In the genomic region with DNA sequence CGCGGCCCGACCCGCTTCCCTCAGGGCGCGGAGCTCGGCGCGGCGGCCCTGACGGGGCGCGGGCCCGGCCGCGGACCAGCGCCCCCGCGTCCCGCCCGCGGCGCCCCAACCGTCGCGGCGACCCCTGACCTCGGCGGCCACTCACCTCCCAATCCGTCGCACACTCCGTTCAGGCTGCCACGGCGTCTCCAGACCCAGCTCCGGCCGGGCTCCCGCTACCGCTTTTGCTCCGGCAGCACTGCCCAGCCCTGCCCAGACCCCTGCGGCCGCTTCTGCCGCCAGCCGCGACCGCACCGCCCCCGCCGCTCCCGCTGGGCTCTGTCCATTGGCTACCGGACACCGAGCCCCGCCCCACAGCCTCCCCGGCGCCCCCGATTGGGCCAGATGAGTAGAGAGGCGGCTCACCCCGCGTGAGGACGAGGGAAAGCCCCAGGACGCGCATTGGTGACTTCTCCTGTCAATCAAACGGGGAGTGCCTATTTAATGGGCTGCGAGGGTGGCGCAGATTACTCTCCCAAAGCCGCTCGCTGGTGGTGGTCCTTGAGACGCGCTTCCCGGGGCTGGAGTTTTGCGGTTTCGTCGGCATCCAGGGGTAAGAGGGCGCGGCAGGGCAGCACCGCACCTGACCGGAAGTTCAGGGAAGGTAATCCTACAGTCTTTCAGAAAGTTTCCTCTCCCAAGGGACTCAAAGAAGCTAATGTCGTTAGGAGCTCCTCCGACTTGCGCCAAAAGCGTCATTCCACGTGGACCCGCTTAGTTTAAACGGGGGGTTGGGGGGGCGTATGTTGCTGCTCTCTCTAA, we compare ENCODE assay signal across 8 cellular contexts.
DNase-seq lines count a peak whose midpoint lies in the region; ATAC-seq and TF ChIP-seq lines count a peak whose summit lies in the region.

A gene with protein sequence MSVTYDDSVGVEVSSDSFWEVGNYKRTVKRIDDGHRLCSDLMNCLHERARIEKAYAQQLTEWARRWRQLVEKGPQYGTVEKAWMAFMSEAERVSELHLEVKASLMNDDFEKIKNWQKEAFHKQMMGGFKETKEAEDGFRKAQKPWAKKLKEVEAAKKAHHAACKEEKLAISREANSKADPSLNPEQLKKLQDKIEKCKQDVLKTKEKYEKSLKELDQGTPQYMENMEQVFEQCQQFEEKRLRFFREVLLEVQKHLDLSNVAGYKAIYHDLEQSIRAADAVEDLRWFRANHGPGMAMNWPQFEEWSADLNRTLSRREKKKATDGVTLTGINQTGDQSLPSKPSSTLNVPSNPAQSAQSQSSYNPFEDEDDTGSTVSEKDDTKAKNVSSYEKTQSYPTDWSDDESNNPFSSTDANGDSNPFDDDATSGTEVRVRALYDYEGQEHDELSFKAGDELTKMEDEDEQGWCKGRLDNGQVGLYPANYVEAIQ (minus strand): TSS at position 274 of the 801 bp plus-strand sequence. CDS start 103,069 bp downstream, outside the sequence.

- peak; percentile 83 for ATAC-seq in GM18519 (IDR thresholded peaks at IDR 0.05; ENCODE audit: low FRiP score, unreplicated experiment)
- ATAC-seq in HG03045 (IDR thresholded peaks at IDR 0.05; ENCODE audit: unreplicated experiment), result peak; percentile 92

- TF ChIP-seq CTCF in astrocyte of the spinal cord (IDR thresholded peaks at IDR 0.05; ENCODE audit: low read depth, low read length) (no peak), retinal pigment epithelial cell (conservative IDR thresholded peaks at IDR 0.05; ENCODE audit: low read depth, low read length) (no peak)

- DNase-seq in 8988T, result peak; percentile 91
- peak; percentile 73 for DNase-seq in NCI-H2081 treated with DMSO at 0.1 percent for 48 hours (lab: John Stamatoyannopoulos, UW)
- DNase-seq in T1000 (lab: John Stamatoyannopoulos, UW), result peak; percentile 97
- peak; percentile 99 for DNase-seq in astrocyte of the spinal cord (ENCODE audit: low read depth, low spot score)
- peak; percentile 96 to 99 for DNase-seq in hippocampal formation (lab: John Stamatoyannopoulos, UW)
- peak; percentile 94 for DNase-seq in retinal pigment epithelial cell (ENCODE audit: low read depth)

- H3K4me3 ChIP-seq in astrocyte of the spinal cord (ENCODE audit: low read depth, low read length) (peak within 1 kb of the TSS; percentile 91), retinal pigment epithelial cell (ENCODE audit: low read length) (peak within 1 kb of the TSS; percentile 91)

- in situ Hi-C loops in astrocyte of the spinal cord (cut with HindIII; ENCODE audit: low sequenced_read_pairs), result no loop called here

Comparison
In these comparisons a context has a peak if more than half of its experiments do, and no peak if none do; other contexts are left out.
1. Peak in every context shown above with its lines: DNase-seq, ATAC-seq and H3K4me3 ChIP-seq.